14 cellular contexts compared by ENCODE assay signal in the genomic region with DNA sequence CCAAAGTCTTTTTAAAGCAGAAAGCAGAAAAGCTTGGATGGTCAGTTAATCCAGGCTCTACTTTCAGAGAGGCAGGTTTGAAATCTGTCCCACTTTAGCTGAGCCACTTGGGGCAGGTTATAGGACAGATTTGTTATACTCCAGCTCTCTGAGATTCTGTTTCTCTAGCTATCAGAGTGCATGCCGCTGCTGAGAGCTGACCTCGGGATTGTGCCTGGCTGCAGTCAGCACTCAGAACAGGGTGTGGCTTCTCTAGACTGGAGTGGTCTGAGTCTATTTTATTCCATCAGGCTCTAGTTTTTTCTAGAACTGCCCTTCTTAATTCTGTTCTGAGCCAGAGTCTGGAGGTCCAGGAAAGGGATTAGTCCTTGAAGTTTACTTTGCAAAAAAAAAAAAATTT.
"Had no signal": no experiment of that assay in that cellular context is flagged by ENCODE, and none has a peak within 500 bp of the region (broad histone marks: within the 10 kb centered on the region; RNA-seq: fewer than 3 reads in every experiment).

No MANE protein-coding gene starts in this region.

- H3K27me3 ChIP-seq: gastroesophageal sphincter, thyroid gland, uterus had no signal

- H3K4me1 ChIP-seq: gastroesophageal sphincter, prostate gland, thyroid gland, uterus had no signal

- ATAC-seq: activated CD8-positive, alpha-beta T cell treated with anti-CD3 and anti-CD28 coated beads for 36 hours; effector memory CD8-positive, alpha-beta T cell; gastroesophageal sphincter; sciatic nerve; T-helper 17 cell had no signal

- H3K36me3 ChIP-seq: gastroesophageal sphincter, prostate gland, thyroid gland, uterus had no signal

- DNase-seq: activated CD4-positive, alpha-beta T cell treated with anti-CD3 and anti-CD28 coated beads for 4 hours; activated CD8-positive, alpha-beta T cell treated with anti-CD3 and anti-CD28 coated beads for 36 hours; activated naive CD8-positive, alpha-beta T cell treated with anti-CD3 and anti-CD28 coated beads for 36 hours; activated T-cell treated with anti-CD3 and anti-CD28 coated beads, Interleukin-2, amount 50 U/mL, for 48 hours; amygdala; cerebellar nuclear complex; effector memory CD8-positive, alpha-beta T cell; mesenchymal stem cell; T-helper 17 cell; thyroid gland; uterus had no signal

- H3K27ac ChIP-seq: gastroesophageal sphincter, prostate gland, thyroid gland, uterus had no signal

- H3K9me3 ChIP-seq: gastroesophageal sphincter, prostate gland, thyroid gland, uterus had no signal

- H3K4me3 ChIP-seq: gastroesophageal sphincter, prostate gland, thyroid gland, uterus had no signal
